Comparison of ENCODE assay signal across 17 cellular contexts in genomic region chr11:64894812-64895452, GRCh38. TPM values are rescaled to one million over a fixed set of nuclear protein-coding genes. Genes with fewer than 3 reads are reported as not detected.
DNase-seq lines count a peak whose midpoint lies in the region; ATAC-seq and TF ChIP-seq lines count a peak whose summit lies in the region.
"Had no signal": no experiment of that assay in that cellular context is flagged by ENCODE, and none has a peak within 500 bp of the region (broad histone marks: within the 10 kb centered on the region; RNA-seq: fewer than 3 reads in every experiment).

No MANE protein-coding gene starts in this region.

- TF ChIP-seq CTCF in Calu3 (IDR thresholded peaks at IDR 0.05; ENCODE audit: unreplicated experiment) (no peak), chondrocyte (IDR thresholded peaks at IDR 0.05) (no peak)

- no peak overlapping the region for H2AK5ac ChIP-seq in neuronal stem cell (ENCODE audit: low read depth, low read length)

- peaks cover 1% of the 10 kb centered on the region for H3K79me1 ChIP-seq in neuronal stem cell (ENCODE audit: low read depth, low read length)

- no peak overlapping the region for H3K4ac ChIP-seq in neuronal stem cell (ENCODE audit: low read length)

- no peak overlapping the region for H2BK12ac ChIP-seq in neuronal stem cell (ENCODE audit: low read length)

- ATAC-seq in HG02973 (IDR thresholded peaks at IDR 0.05; ENCODE audit: unreplicated experiment) = no peak
- ATAC-seq in SK-N-SH treated with all-trans-retinoic acid at 6 μM for 48 hours = no peak; the same call in 2 of the 3 replicates

- no peaks in the 10 kb centered on the region for H3K27me3 ChIP-seq in neuronal stem cell (ENCODE audit: control insufficient read depth in 3 of 3, insufficient read depth in 3 of 3, low read depth in 1 of 3, low read length in 3 of 3)

- peaks cover 8% of the 10 kb centered on the region in 2 donors for H3K36me3 ChIP-seq in neuronal stem cell (replicated peaks in 1 of 2; ENCODE audit: control insufficient read depth in 2 of 2, insufficient read depth in 2 of 2, low read length in 2 of 2)

- no peak overlapping the region for H2BK15ac ChIP-seq in neuronal stem cell (ENCODE audit: low read length)

- no peak overlapping the region for H2BK120ac ChIP-seq in neuronal stem cell (ENCODE audit: low read depth, low read length)

- H2BK5ac ChIP-seq in neuronal stem cell (ENCODE audit: low read length) = no peak overlapping the region

- no peak overlapping the region for H3K4me2 ChIP-seq in neuronal stem cell (ENCODE audit: insufficient read depth, low read length, poor library complexity, severe bottlenecking)

- no peak overlapping the region for H2AFZ ChIP-seq in neuronal stem cell (ENCODE audit: low read length)

- H3K27ac Mint-ChIP-seq in Calu3 (ENCODE audit: unreplicated experiment) = no peak overlapping the region
- H3K27ac Mint-ChIP-seq in chondrocyte (ENCODE audit: unreplicated experiment) = no peak overlapping the region
- H3K27ac Mint-ChIP-seq: activated CD4-positive, alpha-beta memory T cell treated with anti-CD3 and anti-CD28 coated beads, Interleukin-2, amount 10 ng/mL, durations not matched to agents 7 days and 5 days; mesothelial cell of epicardium; natural killer cell treated with Interleukin-12 subunit alpha and Interleukin-12 subunit beta and Interleukin-15 and Interleukin-18, amount 100 ng/mL, for 72 hours had no signal

- H3K4me3 Mint-ChIP-seq in Calu3 (ENCODE audit: low read depth, unreplicated experiment) (peak overlapping the region; percentile 7), chondrocyte (ENCODE audit: unreplicated experiment) (no peak overlapping the region)
- H3K4me3 Mint-ChIP-seq: activated CD4-positive, alpha-beta memory T cell treated with anti-CD3 and anti-CD28 coated beads, Interleukin-2, amount 10 ng/mL, durations not matched to agents 7 days and 5 days; mesothelial cell of epicardium; natural killer cell treated with Interleukin-12 subunit alpha and Interleukin-12 subunit beta and Interleukin-15 and Interleukin-18, amount 100 ng/mL, for 72 hours; stimulated activated effector memory CD8-positive, alpha-beta T cell treated with anti-CD3 and anti-CD28 coated beads, Interleukin-12 subunit alpha, Interleukin-12 subunit beta, amount 100 ng/mL, for 72 hours had no signal

- no peak overlapping the region for H4K91ac ChIP-seq in neuronal stem cell (ENCODE audit: low read depth, low read length, poor library complexity)

- H3K27me3 Mint-ChIP-seq in Calu3 (ENCODE audit: unreplicated experiment) = no peaks in the 10 kb centered on the region
- no peaks in the 10 kb centered on the region for H3K27me3 Mint-ChIP-seq in chondrocyte (ENCODE audit: low read depth)
- H3K27me3 Mint-ChIP-seq: activated CD4-positive, alpha-beta memory T cell treated with anti-CD3 and anti-CD28 coated beads, Interleukin-2, amount 10 ng/mL, durations not matched to agents 7 days and 5 days; natural killer cell treated with Interleukin-12 subunit alpha and Interleukin-12 subunit beta and Interleukin-15 and Interleukin-18, amount 100 ng/mL, for 72 hours had no signal

- H3K9me3 Mint-ChIP-seq in Calu3 (ENCODE audit: low read depth, unreplicated experiment) = no peaks in the 10 kb centered on the region
- H3K9me3 Mint-ChIP-seq in chondrocyte (ENCODE audit: low read depth) = no peaks in the 10 kb centered on the region
- H3K9me3 Mint-ChIP-seq: activated CD4-positive, alpha-beta memory T cell treated with anti-CD3 and anti-CD28 coated beads, Interleukin-2, amount 10 ng/mL, durations not matched to agents 7 days and 5 days; mesothelial cell of epicardium; natural killer cell treated with Interleukin-12 subunit alpha and Interleukin-12 subunit beta and Interleukin-15 and Interleukin-18, amount 100 ng/mL, for 72 hours; stimulated activated effector memory CD8-positive, alpha-beta T cell treated with anti-CD3 and anti-CD28 coated beads, Interleukin-12 subunit alpha, Interleukin-12 subunit beta, amount 100 ng/mL, for 72 hours had no signal

- H3K36me3 Mint-ChIP-seq in Calu3 (ENCODE audit: insufficient read depth, unreplicated experiment) (peaks cover 67% of the 10 kb centered on the region), chondrocyte (ENCODE audit: low read depth) (peaks cover 13% of the 10 kb centered on the region)
- H3K36me3 Mint-ChIP-seq: natural killer cell treated with Interleukin-12 subunit alpha and Interleukin-12 subunit beta and Interleukin-15 and Interleukin-18, amount 100 ng/mL, for 72 hours had no signal

- H3K4me1 ChIP-seq in neuronal stem cell (ENCODE audit: control insufficient read depth in 2 of 2, insufficient read depth in 1 of 2, low read depth in 1 of 2, low read length in 2 of 2) = peaks cover 0 to 2% of the 10 kb centered on the region in 2 donors

- H4K8ac ChIP-seq in neuronal stem cell (ENCODE audit: low read depth, low read length) = no peak overlapping the region

- H3K9ac ChIP-seq in neuronal stem cell (ENCODE audit: low read depth, low read length, poor library complexity) = peak overlapping the region; percentile 84

- H3K4me3 ChIP-seq in neuronal stem cell (ENCODE audit: low read length in 2 of 2) = no peak overlapping the region

- H3K27ac ChIP-seq in neuronal stem cell (replicated peaks; ENCODE audit: low read length) = no peak overlapping the region

- no TSS peak for BruUV-seq in Calu3 (replicated peaks; lab: Mats Ljungman, UMichigan)

- WGBS in neuronal stem cell (ENCODE audit: extremely low coverage in 2 of 2, insufficient read length in 2 of 2, insufficient replicate concordance in 1 of 2), 2 donors = no CpG with 5 or more reads among the region's 39 CpGs

- no peaks in the 10 kb centered on the region for H3K9me3 ChIP-seq in neuronal stem cell (replicated peaks in 1 of 2; ENCODE audit: control insufficient read depth in 2 of 2, insufficient read depth in 1 of 2, low read depth in 1 of 2, low read length in 2 of 2)

- peak overlapping the region; percentile 38 for H3K14ac ChIP-seq in neuronal stem cell (ENCODE audit: low read length)

- no peak overlapping the region for H3K18ac ChIP-seq in neuronal stem cell (ENCODE audit: low read length)

- peaks cover 35% of the 10 kb centered on the region for H3K4me1 Mint-ChIP-seq in Calu3 (ENCODE audit: low read depth, unreplicated experiment)
- no peaks in the 10 kb centered on the region for H3K4me1 Mint-ChIP-seq in chondrocyte (ENCODE audit: low read depth)
- H3K4me1 Mint-ChIP-seq: mesothelial cell of epicardium had no signal

- no peak overlapping the region for H3K23ac ChIP-seq in neuronal stem cell (ENCODE audit: low read depth, low read length, poor library complexity)

- intact Hi-C loops in Calu3 (cut with micrococcal nuclease; ENCODE audit: unreplicated experiment) = loop anchor here (2.0 kb wide), 1 partner anchor 40 kb away; no protein-coding TSS in a partner anchor

- CTCF ChIA-PET in Calu3 (lab: Charles Lee) = interaction anchor here (3.5 kb wide), 1 partner anchor 47 kb away, joined by 25 read pairs; no protein-coding TSS in a partner anchor

- DNase-seq in Calu3 = no peak
- DNase-seq in chondrocyte (ENCODE audit: low spot score) = peak; percentile 88
- no peak for DNase-seq in neuronal stem cell (ENCODE audit: low spot score)
- DNase-seq: cerebellar nuclear complex, SIG-M5 had no signal

TF ChIP-seq in SK-N-SH treated with all-trans-retinoic acid at 6 μM for 48 hours, 23 proteins besides CTCF, POLR2A, EP300 and RAD21:
- TF ChIP-seq TOX (CRISPR knock-in tag; IDR thresholded peaks at IDR 0.05; ENCODE audit: borderline replicate concordance) = no peak
- TF ChIP-seq CSDC2 (CRISPR knock-in tag; IDR thresholded peaks at IDR 0.05) = no peak
- no peak for TF ChIP-seq POU6F1 (CRISPR knock-in tag; IDR thresholded peaks at IDR 0.05; ENCODE audit: borderline replicate concordance, low read depth)
- no peak for TF ChIP-seq SNAI2 (CRISPR knock-in tag; IDR thresholded peaks at IDR 0.05)

RNA-seq across cellular contexts. Expression of gene EHD1, which starts 16.5 kb away (rescaled TPM):
- 92.8 and 101 TPM in 2 replicates for total RNA-seq in Calu3 (2022)
- total RNA-seq in chondrocyte = 78.9 to 129 TPM (median 111 TPM) in 3 replicates
- polyA plus RNA-seq in neuronal stem cell (2013, experiment 1 of 2) = 24.4 TPM
- 23.3 TPM for polyA plus RNA-seq in neuronal stem cell (2013, experiment 2 of 2)

RNA-seq across cellular contexts. Expression of gene ATG2A, which starts 22.1 kb away (rescaled TPM):
- total RNA-seq in Calu3 (2022) (29.6 and 35.8 TPM in 2 replicates), chondrocyte (15.2 to 21.9 TPM (median 16.3 TPM) in 3 replicates)
- polyA plus RNA-seq in neuronal stem cell (2013, experiment 1 of 2) = 5.3 TPM
- polyA plus RNA-seq in neuronal stem cell (2013, experiment 2 of 2) = 5.5 TPM

RNA-seq across cellular contexts. Expression of gene PPP2R5B, which starts 29.6 kb away (rescaled TPM):
- total RNA-seq in Calu3 (2022) (9.9 and 12.2 TPM in 2 replicates), chondrocyte (21.7 to 33.2 TPM (median 29.3 TPM) in 3 replicates)
- polyA plus RNA-seq in neuronal stem cell (2013, experiment 1 of 2) = 5.7 TPM
- 6.1 TPM for polyA plus RNA-seq in neuronal stem cell (2013, experiment 2 of 2)

RNA-seq across cellular contexts. Expression of gene GPHA2, which starts 40.8 kb away (rescaled TPM):
- total RNA-seq in Calu3 (2022) = not detected in 2 replicates
- total RNA-seq in chondrocyte = not detected in 3 replicates
- polyA plus RNA-seq in neuronal stem cell (2013, experiment 1 of 2) = 0.84 TPM
- 0.89 TPM for polyA plus RNA-seq in neuronal stem cell (2013, experiment 2 of 2)
- total RNA-seq: activated CD4-positive, alpha-beta memory T cell treated with anti-CD3 and anti-CD28 coated beads, Interleukin-2, amount 10 ng/mL, durations not matched to agents 7 days and 5 days; mesothelial cell of epicardium; natural killer cell treated with Interleukin-12 subunit alpha and Interleukin-12 subunit beta and Interleukin-15 and Interleukin-18, amount 100 ng/mL, for 72 hours; NCI-H460; osteocyte; PC-3; renal cortical epithelial cell; temporal lobe had no signal
- polyA plus RNA-seq: esophagus had no signal

RNA-seq across cellular contexts. Expression of gene CDC42BPG, which starts 50.5 kb away (rescaled TPM):
- total RNA-seq in Calu3 (2022) (26.5 and 33.0 TPM in 2 replicates), chondrocyte (0.17 to 0.46 TPM (median 0.35 TPM) in 3 replicates)
- 1.1 TPM for polyA plus RNA-seq in neuronal stem cell (2013, experiment 1 of 2)
- 1.1 TPM for polyA plus RNA-seq in neuronal stem cell (2013, experiment 2 of 2)
